Comparison of ENCODE assay signal across 26 cellular contexts in genomic region chr2:38279201-38279600, GRCh38.
DNase-seq lines count a peak whose midpoint lies in the region; ATAC-seq, FAIRE-seq and TF ChIP-seq lines count a peak whose summit lies in the region.
"Had no signal": no experiment of that assay in that cellular context is flagged by ENCODE, and none has a peak within 500 bp of the region (broad histone marks: within the 10 kb centered on the region; RNA-seq: fewer than 3 reads in every experiment).

No MANE protein-coding gene starts in this region.

- TF ChIP-seq CTCF in bronchial epithelial cell (IDR thresholded peaks at IDR 0.05; ENCODE audit: insufficient read depth, low read length, severe bottlenecking): no peak

- H3K9ac ChIP-seq in mesendoderm (ENCODE audit: low read length): no peak overlapping the region
- H3K9ac ChIP-seq: parathyroid adenoma had no signal

- H2BK5ac ChIP-seq in mesendoderm (ENCODE audit: low read length): peak overlapping the region; percentile 57

- peak overlapping the region; percentile 25 for H3K56ac ChIP-seq in mesendoderm (ENCODE audit: low read length)

- no CpG with 5 or more reads among the region's 4 CpGs for WGBS in mesendoderm (ENCODE audit: extremely low coverage, insufficient coverage, low lambda C conversion rate)

- peak overlapping the region; percentile 20 for H2AK5ac ChIP-seq in mesendoderm (ENCODE audit: low read length)

- no peaks in the 10 kb centered on the region for H3K79me2 ChIP-seq in mesendoderm (ENCODE audit: control insufficient read depth, insufficient read depth, low read length)
- H3K79me2 ChIP-seq: parathyroid adenoma had no signal

- peaks cover 7% of the 10 kb centered on the region for H3K4me1 ChIP-seq in mesendoderm (ENCODE audit: control insufficient read depth, low read depth, low read length)
- H3K4me1 ChIP-seq: parathyroid adenoma, Peyer's patch, right atrium auricular region had no signal

- no peak overlapping the region for H3K4ac ChIP-seq in mesendoderm (ENCODE audit: low read depth, low read length)

- H4K8ac ChIP-seq in mesendoderm (ENCODE audit: low read depth, low read length): no peak overlapping the region

- H2BK120ac ChIP-seq in mesendoderm (ENCODE audit: low read depth, low read length): no peak overlapping the region

- H3K27me3 ChIP-seq in bronchial epithelial cell (ENCODE audit: control insufficient read depth, insufficient read depth, low read length): no peaks in the 10 kb centered on the region
- no peaks in the 10 kb centered on the region for H3K27me3 ChIP-seq in mesendoderm (ENCODE audit: insufficient read depth, low read length, poor library complexity)
- H3K27me3 ChIP-seq: Peyer's patch, right atrium auricular region had no signal

- no peak overlapping the region for H3K27ac ChIP-seq in mesendoderm (ENCODE audit: low read depth, low read length)
- H3K27ac ChIP-seq: heart right ventricle, parathyroid adenoma, Peyer's patch, right atrium auricular region had no signal

- no peak overlapping the region for H3K23ac ChIP-seq in mesendoderm (ENCODE audit: low read length)

- no peak for FAIRE-seq in bronchial epithelial cell (lab: Jason Lieb, UNC)
- FAIRE-seq: endothelial cell of umbilical vein had no signal

- H3K18ac ChIP-seq in mesendoderm (ENCODE audit: low read length): no peak overlapping the region

- no peaks in the 10 kb centered on the region for H3K79me1 ChIP-seq in mesendoderm (ENCODE audit: low read length)

- ATAC-seq in GM19395 (IDR thresholded peaks at IDR 0.05; ENCODE audit: unreplicated experiment): no peak
- ATAC-seq: activated T-cell treated with anti-CD3 and anti-CD28 coated beads, Interleukin-2, amount 50 U/mL, for 72 hours; HCT116; heart right ventricle had no signal

- H3K4me3 ChIP-seq in bronchial epithelial cell (ENCODE audit: low read depth, low read length): no peak overlapping the region
- H3K4me3 ChIP-seq in mesendoderm (ENCODE audit: low read length): no peak overlapping the region
- H3K4me3 ChIP-seq: heart right ventricle, Peyer's patch, right atrium auricular region, smooth muscle cell had no signal

- H3K36me3 ChIP-seq in bronchial epithelial cell (ENCODE audit: control insufficient read depth, insufficient read depth, low read length): no peaks in the 10 kb centered on the region
- H3K36me3 ChIP-seq in mesendoderm (ENCODE audit: control insufficient read depth, insufficient read depth, low read length): no peaks in the 10 kb centered on the region
- H3K36me3 ChIP-seq: heart right ventricle, Peyer's patch, right atrium auricular region had no signal

- H3K4me2 ChIP-seq in mesendoderm (ENCODE audit: low read length): no peak overlapping the region

- H4K5ac ChIP-seq in mesendoderm (ENCODE audit: low read length): no peak overlapping the region

- DNase-seq in EL (peak; percentile 13), M059J (ENCODE audit: low read depth) (peak; percentile 68), bronchial epithelial cell (ENCODE audit: low read depth) (peak; percentile 21), mesendoderm (peak; percentile 28), RKO (ENCODE audit: low spot score) (no peak)
- DNase-seq in stimulated activated CD4-positive, alpha-beta T cell treated with anti-CD3 and anti-CD28 coated beads, Interleukin-12 subunit alpha, Interleukin-12 subunit beta, amount 100 ng/mL, for 4 hours: no peak
- DNase-seq: activated CD4-positive, alpha-beta T cell treated with anti-CD3 and anti-CD28 coated beads, Interleukin-2, amount 50 U/mL, for 4 hours; activated CD4-positive, CD25-positive, alpha-beta regulatory T cell; activated naive CD4-positive, alpha-beta T cell treated with Interleukin-2 at 50 U/mL for 16 hours; activated T-cell treated with anti-CD3 and anti-CD28 coated beads, Interleukin-2, amount 50 U/mL, for 72 hours; C1 segment of cervical spinal cord; DMS79 treated with DMSO at 0.1 percent for 48 hours; heart right ventricle; NCI-H1092; NCI-H187; NCI-H524 treated with DMSO at 0.1 percent for 48 hours; Peyer's patch; stimulated activated CD4-positive, alpha-beta T cell treated with anti-CD3 and anti-CD28 coated beads, Interleukin-2, amount 100 ng/mL, for 24 hours; SW 1271; T-helper 9 cell had no signal

- no peak overlapping the region for H2BK15ac ChIP-seq in mesendoderm (replicated peaks; ENCODE audit: low read depth)

Comparison
In these comparisons a context has a peak if more than half of its experiments do, and no peak if none do; other contexts are left out.
1. DNase-seq: peak in EL (single experiment), M059J (single experiment), bronchial epithelial cell (single experiment) and mesendoderm (single experiment); none in RKO (single experiment) and stimulated activated CD4-positive, alpha-beta T cell treated with anti-CD3 and anti-CD28 coated beads, Interleukin-12 subunit alpha, Interleukin-12 subunit beta, amount 100 ng/mL, for 4 hours (single experiment).